Comparison of ENCODE assay signal across 9 cellular contexts in the genomic region with DNA sequence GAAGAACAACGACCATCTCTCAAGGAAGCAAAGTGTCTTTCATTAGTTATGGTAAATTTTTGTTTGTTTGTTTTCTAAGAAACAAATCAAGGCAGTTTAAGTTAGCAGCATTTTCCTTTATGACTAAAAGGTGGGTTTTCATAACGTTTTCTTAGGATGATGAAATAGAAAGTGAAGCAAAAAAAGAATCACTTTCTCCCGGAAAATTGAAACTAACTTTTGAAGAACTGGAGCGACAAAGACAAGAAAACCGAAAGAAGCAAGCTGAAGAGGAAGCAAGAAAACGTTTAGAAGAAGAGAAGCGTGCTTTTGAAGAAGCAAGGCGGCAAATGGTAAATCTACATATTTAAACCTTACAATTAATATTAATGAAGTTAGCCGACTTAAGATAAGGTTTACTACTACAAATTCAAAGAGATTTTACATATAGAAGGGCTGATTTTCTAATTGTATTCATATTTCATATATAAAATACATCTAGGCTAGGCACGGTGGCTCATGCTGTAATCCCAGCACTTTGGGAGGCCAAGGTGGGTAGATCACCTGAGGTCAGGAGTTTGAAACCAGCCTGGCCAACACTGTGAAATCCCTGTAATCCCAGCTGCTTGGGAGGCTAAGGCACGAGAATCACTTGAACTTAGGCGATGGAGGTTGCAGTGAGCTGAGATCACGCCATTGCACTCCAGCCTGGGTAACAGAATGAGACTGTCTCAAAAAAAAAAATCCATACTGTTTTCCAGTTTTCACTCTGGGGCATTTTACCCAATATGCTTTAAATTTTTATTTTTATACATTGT. TPM values are rescaled to one million over a fixed set of nuclear protein-coding genes. Genes with fewer than 3 reads are reported as not detected.
DNase-seq lines count a peak whose midpoint lies in the region; ATAC-seq lines count a peak whose summit lies in the region.
"Had no signal": no experiment of that assay in that cellular context is flagged by ENCODE, and none has a peak within 500 bp of the region (broad histone marks: within the 10 kb centered on the region; RNA-seq: fewer than 3 reads in every experiment).

No MANE protein-coding gene starts in this region.

- H3K4me3 Mint-ChIP-seq in activated CD4-positive, alpha-beta T cell treated with anti-CD3 and anti-CD28 coated beads, Interleukin-2, amount 10 ng/mL, durations not matched to agents 7 days and 5 days, result peak overlapping the region; percentile 75
- H3K4me3 Mint-ChIP-seq in activated CD4-positive, alpha-beta memory T cell treated with anti-CD3 and anti-CD28 coated beads for 36 hours, result peak overlapping the region; percentile 57
- peak overlapping the region; percentile 83 for H3K4me3 Mint-ChIP-seq in stimulated activated memory B cell treated with anti-CD40 and anti-IgM and Interleukin-4, amounts not matched to agents 10 μg/mL and 1 μg/mL and 100 μg/mL, for 72 hours

- ATAC-seq in HG03159 (IDR thresholded peaks at IDR 0.05; ENCODE audit: unreplicated experiment), result peak; percentile 56
- no peak for ATAC-seq in stimulated activated memory B cell treated with anti-CD40 and anti-IgM and Interleukin-4, amounts not matched to agents 10 μg/mL and 1 μg/mL and 100 μg/mL, for 72 hours

- intact Hi-C loops in activated CD4-positive, alpha-beta memory T cell treated with anti-CD3 and anti-CD28 coated beads for 36 hours (cut with micrococcal nuclease), result loop anchor here (1.0 to 2.0 kb wide), 2 partner anchors 53 to 78 kb away; a partner anchor contains a TSS

- peaks cover 2% of the 10 kb centered on the region for H3K27me3 Mint-ChIP-seq in activated CD4-positive, alpha-beta T cell treated with anti-CD3 and anti-CD28 coated beads, Interleukin-2, amount 10 ng/mL, durations not matched to agents 7 days and 5 days
- H3K27me3 Mint-ChIP-seq in activated CD4-positive, alpha-beta memory T cell treated with anti-CD3 and anti-CD28 coated beads for 36 hours, result no peaks in the 10 kb centered on the region
- no peaks in the 10 kb centered on the region for H3K27me3 Mint-ChIP-seq in stimulated activated memory B cell treated with anti-CD40 and anti-IgM and Interleukin-4, amounts not matched to agents 10 μg/mL and 1 μg/mL and 100 μg/mL, for 72 hours

- H3K27ac Mint-ChIP-seq in activated CD4-positive, alpha-beta T cell treated with anti-CD3 and anti-CD28 coated beads, Interleukin-2, amount 10 ng/mL, durations not matched to agents 7 days and 5 days, result peak overlapping the region; percentile 85
- no peak overlapping the region for H3K27ac Mint-ChIP-seq in activated CD4-positive, alpha-beta memory T cell treated with anti-CD3 and anti-CD28 coated beads for 36 hours
- peak overlapping the region; percentile 87 for H3K27ac Mint-ChIP-seq in stimulated activated memory B cell treated with anti-CD40 and anti-IgM and Interleukin-4, amounts not matched to agents 10 μg/mL and 1 μg/mL and 100 μg/mL, for 72 hours

- H3K36me3 Mint-ChIP-seq in activated CD4-positive, alpha-beta T cell treated with anti-CD3 and anti-CD28 coated beads, Interleukin-2, amount 10 ng/mL, durations not matched to agents 7 days and 5 days (ENCODE audit: low read depth), result peaks cover 9% of the 10 kb centered on the region
- no peaks in the 10 kb centered on the region for H3K36me3 Mint-ChIP-seq in activated CD4-positive, alpha-beta memory T cell treated with anti-CD3 and anti-CD28 coated beads for 36 hours
- H3K36me3 Mint-ChIP-seq in stimulated activated memory B cell treated with anti-CD40 and anti-IgM and Interleukin-4, amounts not matched to agents 10 μg/mL and 1 μg/mL and 100 μg/mL, for 72 hours, result peaks cover 13% of the 10 kb centered on the region

- DNase-seq in activated CD4-positive, alpha-beta T cell treated with anti-CD3 and anti-CD28 coated beads, Interleukin-2, amount 10 ng/mL, durations not matched to agents 7 days and 5 days, result no peak
- no peak for DNase-seq in activated CD4-positive, alpha-beta T cell treated with anti-CD3 and anti-CD28 coated beads, Interleukin-2, amount 50 U/mL, for 48 hours
- DNase-seq in activated CD4-positive, alpha-beta memory T cell treated with anti-CD3 and anti-CD28 coated beads for 36 hours, result no peak
- no peak for DNase-seq in ureter (ENCODE audit: low spot score)
- DNase-seq in DMS79 (lab: John Stamatoyannopoulos, UW), result no peak
- DNase-seq in NCI-H1436 treated with DMSO at 0.1 percent for 48 hours (lab: John Stamatoyannopoulos, UW), result no peak
- DNase-seq: NCI-H774 had no signal

- H3K4me1 Mint-ChIP-seq in activated CD4-positive, alpha-beta T cell treated with anti-CD3 and anti-CD28 coated beads, Interleukin-2, amount 10 ng/mL, durations not matched to agents 7 days and 5 days, result peaks cover 20% of the 10 kb centered on the region
- peaks cover 9% of the 10 kb centered on the region for H3K4me1 Mint-ChIP-seq in activated CD4-positive, alpha-beta memory T cell treated with anti-CD3 and anti-CD28 coated beads for 36 hours (ENCODE audit: low read depth)
- H3K4me1 Mint-ChIP-seq in stimulated activated memory B cell treated with anti-CD40 and anti-IgM and Interleukin-4, amounts not matched to agents 10 μg/mL and 1 μg/mL and 100 μg/mL, for 72 hours, result peaks cover 19% of the 10 kb centered on the region

- no peaks in the 10 kb centered on the region for H3K9me3 Mint-ChIP-seq in activated CD4-positive, alpha-beta T cell treated with anti-CD3 and anti-CD28 coated beads, Interleukin-2, amount 10 ng/mL, durations not matched to agents 7 days and 5 days
- no peaks in the 10 kb centered on the region for H3K9me3 Mint-ChIP-seq in activated CD4-positive, alpha-beta memory T cell treated with anti-CD3 and anti-CD28 coated beads for 36 hours
- no peaks in the 10 kb centered on the region for H3K9me3 Mint-ChIP-seq in stimulated activated memory B cell treated with anti-CD40 and anti-IgM and Interleukin-4, amounts not matched to agents 10 μg/mL and 1 μg/mL and 100 μg/mL, for 72 hours

- POLR2A ChIA-PET in activated CD4-positive, alpha-beta T cell treated with anti-CD3 and anti-CD28 coated beads, Interleukin-2, amount 10 ng/mL, durations not matched to agents 7 days and 5 days (lab: Charles Lee), result interaction anchor here (0.6 to 1.8 kb wide), 5 partner anchors 78 to 258 kb away, joined by 3 to 5 read pairs (median 5); a partner anchor contains a TSS
- POLR2A ChIA-PET in activated CD4-positive, alpha-beta memory T cell treated with anti-CD3 and anti-CD28 coated beads for 36 hours (lab: Charles Lee), result interaction anchor here (1.0 kb wide), 1 partner anchor 258 kb away, joined by 3 read pairs; no protein-coding TSS in a partner anchor

- CTCF ChIA-PET in activated CD4-positive, alpha-beta T cell treated with anti-CD3 and anti-CD28 coated beads, Interleukin-2, amount 10 ng/mL, durations not matched to agents 7 days and 5 days (lab: Charles Lee), result no interaction called here
- CTCF ChIA-PET in activated CD4-positive, alpha-beta memory T cell treated with anti-CD3 and anti-CD28 coated beads for 36 hours (lab: Charles Lee), result no interaction called here

RNA-seq across cellular contexts. Expression of a gene that starts 38.3 kb away (rescaled TPM):
- total RNA-seq in activated CD4-positive, alpha-beta T cell treated with anti-CD3 and anti-CD28 coated beads, Interleukin-2, amount 10 ng/mL, durations not matched to agents 7 days and 5 days, result 1 to 10 TPM; 5.3 to 5.7 TPM
- under 1 TPM; 0.51 to 0.57 TPM for total RNA-seq in activated CD4-positive, alpha-beta memory T cell treated with anti-CD3 and anti-CD28 coated beads for 36 hours
- total RNA-seq in ureter, result 22.9 TPM

RNA-seq across cellular contexts. Expression of a gene that starts 52.1 kb away (rescaled TPM):
- total RNA-seq in activated CD4-positive, alpha-beta T cell treated with anti-CD3 and anti-CD28 coated beads, Interleukin-2, amount 10 ng/mL, durations not matched to agents 7 days and 5 days, result 100 to 1,000 TPM; 193 to 217 TPM
- total RNA-seq in activated CD4-positive, alpha-beta memory T cell treated with anti-CD3 and anti-CD28 coated beads for 36 hours, result 100 to 1,000 TPM; 204 to 220 TPM
- total RNA-seq in ureter, result 223 TPM

Comparison
In these comparisons a context has a peak if more than half of its experiments do, and no peak if none do; other contexts are left out.
1. RNA of a gene that starts 38.3 kb away (total RNA-seq): 22.9 TPM in ureter (single experiment) and 5.3 to 5.7 TPM in activated CD4-positive, alpha-beta T cell treated with anti-CD3 and anti-CD28 coated beads, Interleukin-2, amount 10 ng/mL, durations not matched to agents 7 days and 5 days; 0.51 to 0.57 TPM in activated CD4-positive, alpha-beta memory T cell treated with anti-CD3 and anti-CD28 coated beads for 36 hours; every median in the first group is over 4 times any median in the second.
2. Peak in every context shown above with its lines, with median percentiles within 50 percentile points of each other: H3K4me3 Mint-ChIP-seq.